Comparison of ENCODE assay signal across 8 cellular contexts in the genomic region with DNA sequence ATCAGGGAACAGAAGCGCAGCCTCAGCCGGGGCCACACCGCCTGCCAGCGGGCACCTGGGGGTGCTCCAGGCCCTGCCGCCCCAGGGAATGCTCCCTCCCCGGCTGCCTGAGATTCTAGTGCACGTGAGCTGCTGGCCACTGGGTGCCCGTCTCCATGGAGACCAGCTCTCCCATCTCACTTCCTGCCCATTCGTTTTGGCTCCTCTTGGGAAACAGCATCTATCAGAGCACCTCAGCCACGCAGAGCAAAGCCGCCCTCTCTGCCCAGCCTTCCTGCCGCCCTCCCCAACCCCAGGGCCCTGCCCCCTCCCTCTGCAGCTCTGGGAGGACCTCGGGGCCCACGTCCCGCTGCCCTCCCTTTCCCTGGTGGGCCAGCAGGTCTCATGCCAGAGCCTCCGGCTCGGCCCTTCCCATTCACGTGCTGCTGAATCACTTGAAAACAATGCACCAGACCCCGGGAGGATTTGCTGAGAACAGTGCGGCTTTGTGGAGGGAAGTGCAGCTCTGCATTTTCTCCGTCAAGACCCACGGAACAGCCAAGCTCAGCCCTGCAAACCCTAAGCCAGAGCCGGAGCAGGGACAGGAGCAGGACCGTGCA. TPM values are rescaled to one million over a fixed set of nuclear protein-coding genes. Genes with fewer than 3 reads are reported as not detected.
DNase-seq lines count a peak whose midpoint lies in the region; ATAC-seq and TF ChIP-seq lines count a peak whose summit lies in the region.

No MANE protein-coding gene starts in this region.

- H3K27ac Mint-ChIP-seq in T-helper 17 cell (no peak overlapping the region), naive B cell (peak overlapping the region in 3 of 6 donors; percentile 29 to 77 (median 72))

- H3K36me3 ChIP-seq in vagina = no peaks in the 10 kb centered on the region

- H3K27ac ChIP-seq in vagina = peak overlapping the region; percentile 99

- H3K4me1 ChIP-seq in vagina = peaks cover 76% of the 10 kb centered on the region

- ATAC-seq in T-helper 17 cell (no peak), naive B cell (ENCODE audit: low read depth in 2 of 2) (peak; percentile 24 to 41), HG03457 (IDR thresholded peaks at IDR 0.05; ENCODE audit: unreplicated experiment) (no peak)

- no peaks in the 10 kb centered on the region for H3K27me3 ChIP-seq in vagina

- intact Hi-C loops in vagina (cut with DNase I) = loop anchor here (5.0 kb wide), 1 partner anchor 39 kb away; no protein-coding TSS in a partner anchor

- peak in 1 of 2 donors; percentile 55 for TF ChIP-seq POLR2A in vagina (IDR thresholded peaks at IDR 0.05)

- H3K4me3 ChIP-seq in fibroblast of the aortic adventitia (ENCODE audit: low read depth, low read length) (peak overlapping the region; percentile 59), vagina (peak overlapping the region; percentile 34 to 52)

- TF ChIP-seq CTCF in fibroblast of the aortic adventitia (IDR thresholded peaks at IDR 0.05; ENCODE audit: insufficient read depth, low read length) (no peak), vagina (IDR thresholded peaks at IDR 0.05) (no peak)

- H3K36me3 Mint-ChIP-seq in T-helper 17 cell (ENCODE audit: low read depth) (no peaks in the 10 kb centered on the region), naive B cell (no peaks in the 10 kb centered on the region)

- H3K9me3 Mint-ChIP-seq in naive B cell = no peaks in the 10 kb centered on the region

- no peaks in the 10 kb centered on the region for H3K9me3 ChIP-seq in T-helper 17 cell (ENCODE audit: control insufficient read depth, low read length, poor library complexity, severe bottlenecking)
- H3K9me3 ChIP-seq in vagina = no peaks in the 10 kb centered on the region

- peak; percentile 51 for TF ChIP-seq EP300 in Ishikawa (IDR thresholded peaks at IDR 0.05; ENCODE audit: borderline replicate concordance)

- H3K4me3 Mint-ChIP-seq in T-helper 17 cell = peak overlapping the region; percentile 9
- peak overlapping the region; percentile 67 to 87 (median 76) for H3K4me3 Mint-ChIP-seq in naive B cell

- H3K27me3 Mint-ChIP-seq in T-helper 17 cell (peaks cover 7% of the 10 kb centered on the region), naive B cell (no peaks in the 10 kb centered on the region)

- TF ChIP-seq RAD21 in Ishikawa (IDR thresholded peaks at IDR 0.05; ENCODE audit: low read depth) = no peak; the same call in 1 of the 2 replicates

- H3K4me1 Mint-ChIP-seq in T-helper 17 cell (peaks cover 14% of the 10 kb centered on the region), naive B cell (peaks cover 28 to 46% (median 37%) of the 10 kb centered on the region in 3 donors)

- DNase-seq in AG20443 (ENCODE audit: low spot score) = peak; percentile 94
- no peak for DNase-seq in T-helper 17 cell
- DNase-seq in fibroblast of the aortic adventitia (ENCODE audit: low read depth) = peak; percentile 97
- no peak for DNase-seq in naive B cell
- DNase-seq in vagina (ENCODE audit: extremely low spot score in 2 of 2) = peak in 1 of 2 donors; percentile 95
- no peak for DNase-seq in cerebellar nuclear complex (lab: John Stamatoyannopoulos, UW)

TF ChIP-seq in Ishikawa, 13 proteins besides CTCF, POLR2A, EP300 and RAD21:
- TF ChIP-seq FOXM1 (IDR thresholded peaks at IDR 0.05; ENCODE audit: borderline replicate concordance, low read depth) (no peak), TCF12 (IDR thresholded peaks at IDR 0.05; ENCODE audit: low read depth) (peak; percentile 36; the same call in 1 of the 2 replicates), TEAD4 (IDR thresholded peaks at IDR 0.05) (peak; percentile 73; the same call in 1 of the 2 replicates), EGR1 (IDR thresholded peaks at IDR 0.05) (no peak), NFIC (IDR thresholded peaks at IDR 0.05) (peak; percentile 2; the same call in 1 of the 2 replicates), ZBTB7A (IDR thresholded peaks at IDR 0.05; ENCODE audit: low read depth) (no peak; the same call in 1 of the 2 replicates), CREB1 (IDR thresholded peaks at IDR 0.05; ENCODE audit: low read depth) (no peak), CEBPB (IDR thresholded peaks at IDR 0.05) (no peak), YY1 (IDR thresholded peaks at IDR 0.05; ENCODE audit: low read depth) (no peak)
- TF ChIP-seq, protein P1, sequence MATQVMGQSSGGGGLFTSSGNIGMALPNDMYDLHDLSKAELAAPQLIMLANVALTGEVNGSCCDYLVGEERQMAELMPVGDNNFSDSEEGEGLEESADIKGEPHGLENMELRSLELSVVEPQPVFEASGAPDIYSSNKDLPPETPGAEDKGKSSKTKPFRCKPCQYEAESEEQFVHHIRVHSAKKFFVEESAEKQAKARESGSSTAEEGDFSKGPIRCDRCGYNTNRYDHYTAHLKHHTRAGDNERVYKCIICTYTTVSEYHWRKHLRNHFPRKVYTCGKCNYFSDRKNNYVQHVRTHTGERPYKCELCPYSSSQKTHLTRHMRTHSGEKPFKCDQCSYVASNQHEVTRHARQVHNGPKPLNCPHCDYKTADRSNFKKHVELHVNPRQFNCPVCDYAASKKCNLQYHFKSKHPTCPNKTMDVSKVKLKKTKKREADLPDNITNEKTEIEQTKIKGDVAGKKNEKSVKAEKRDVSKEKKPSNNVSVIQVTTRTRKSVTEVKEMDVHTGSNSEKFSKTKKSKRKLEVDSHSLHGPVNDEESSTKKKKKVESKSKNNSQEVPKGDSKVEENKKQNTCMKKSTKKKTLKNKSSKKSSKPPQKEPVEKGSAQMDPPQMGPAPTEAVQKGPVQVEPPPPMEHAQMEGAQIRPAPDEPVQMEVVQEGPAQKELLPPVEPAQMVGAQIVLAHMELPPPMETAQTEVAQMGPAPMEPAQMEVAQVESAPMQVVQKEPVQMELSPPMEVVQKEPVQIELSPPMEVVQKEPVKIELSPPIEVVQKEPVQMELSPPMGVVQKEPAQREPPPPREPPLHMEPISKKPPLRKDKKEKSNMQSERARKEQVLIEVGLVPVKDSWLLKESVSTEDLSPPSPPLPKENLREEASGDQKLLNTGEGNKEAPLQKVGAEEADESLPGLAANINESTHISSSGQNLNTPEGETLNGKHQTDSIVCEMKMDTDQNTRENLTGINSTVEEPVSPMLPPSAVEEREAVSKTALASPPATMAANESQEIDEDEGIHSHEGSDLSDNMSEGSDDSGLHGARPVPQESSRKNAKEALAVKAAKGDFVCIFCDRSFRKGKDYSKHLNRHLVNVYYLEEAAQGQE (IDR thresholded peaks at IDR 0.05; ENCODE audit: low read depth) = no peak
- TF ChIP-seq, protein P2, sequence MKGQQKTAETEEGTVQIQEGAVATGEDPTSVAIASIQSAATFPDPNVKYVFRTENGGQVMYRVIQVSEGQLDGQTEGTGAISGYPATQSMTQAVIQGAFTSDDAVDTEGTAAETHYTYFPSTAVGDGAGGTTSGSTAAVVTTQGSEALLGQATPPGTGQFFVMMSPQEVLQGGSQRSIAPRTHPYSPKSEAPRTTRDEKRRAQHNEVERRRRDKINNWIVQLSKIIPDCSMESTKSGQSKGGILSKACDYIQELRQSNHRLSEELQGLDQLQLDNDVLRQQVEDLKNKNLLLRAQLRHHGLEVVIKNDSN (IDR thresholded peaks at IDR 0.05) = peak; percentile 73; the same call in 1 of the 2 replicates
- TF ChIP-seq, protein P3, sequence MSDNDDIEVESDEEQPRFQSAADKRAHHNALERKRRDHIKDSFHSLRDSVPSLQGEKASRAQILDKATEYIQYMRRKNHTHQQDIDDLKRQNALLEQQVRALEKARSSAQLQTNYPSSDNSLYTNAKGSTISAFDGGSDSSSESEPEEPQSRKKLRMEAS (IDR thresholded peaks at IDR 0.05) = peak; percentile 71
TF ChIP-seq in Ishikawa: peak in this region for 5.

RNA-seq across cellular contexts. Expression of a gene that starts 19.4 kb away (rescaled TPM):
- 1 to 10 TPM; 2.0 to 2.9 TPM for total RNA-seq in T-helper 17 cell
- total RNA-seq in fibroblast of the aortic adventitia (ENCODE audit: low replicate concordance) = 1.5 and 3.3 TPM in 2 replicates
- 1 to 10 TPM in 5 of 6 donors, not detected in 1; 1.3 to 2.9 (median 1.6) TPM for polyA plus RNA-seq in naive B cell (ENCODE audit: low read depth in 6 of 6)
- total RNA-seq in vagina = 7.9 TPM

RNA-seq across cellular contexts. Expression of a gene that starts 41.6 kb away (rescaled TPM):
- total RNA-seq in T-helper 17 cell (1 to 10 TPM; 4.1 to 6.7 TPM), fibroblast of the aortic adventitia (ENCODE audit: low replicate concordance) (132 and 180 TPM in 2 replicates), vagina (181 TPM)
- polyA plus RNA-seq in naive B cell (ENCODE audit: low read depth in 6 of 6) = 1 to 10 TPM in 1 of 6 donors, under 1 TPM in 5; 0.40 to 1.1 (median 0.65) TPM

RNA-seq across cellular contexts. Expression of a gene that starts 43.0 kb away (rescaled TPM):
- total RNA-seq in T-helper 17 cell = 100 to 1,000 TPM; 418 to 474 TPM
- total RNA-seq in fibroblast of the aortic adventitia (ENCODE audit: low replicate concordance) = 27.5 and 36.7 TPM in 2 replicates
- 10 to 100 TPM; 14.9 to 37.9 (median 24.5) TPM for polyA plus RNA-seq in naive B cell (ENCODE audit: low read depth in 6 of 6)
- total RNA-seq in vagina = 71.2 TPM

Comparison
In these comparisons a context has a peak if more than half of its experiments do, and no peak if none do; other contexts are left out.
1. DNase-seq: peak in AG20443 (single experiment) and fibroblast of the aortic adventitia (single experiment); none in T-helper 17 cell (0 of 3), naive B cell (single experiment) and cerebellar nuclear complex (0 of 2).
2. ATAC-seq: peak in naive B cell (2 of 2); none in T-helper 17 cell (single experiment) and HG03457 (single experiment).
3. RNA of a gene that starts 41.6 kb away (total RNA-seq): 181 TPM in vagina (single experiment) and 132 to 180 TPM in fibroblast of the aortic adventitia; 4.1 to 6.7 TPM in T-helper 17 cell; every median in the first group is over 10 times any median in the second.